ENCODE assay signal across 21 cellular contexts in the genomic region with DNA sequence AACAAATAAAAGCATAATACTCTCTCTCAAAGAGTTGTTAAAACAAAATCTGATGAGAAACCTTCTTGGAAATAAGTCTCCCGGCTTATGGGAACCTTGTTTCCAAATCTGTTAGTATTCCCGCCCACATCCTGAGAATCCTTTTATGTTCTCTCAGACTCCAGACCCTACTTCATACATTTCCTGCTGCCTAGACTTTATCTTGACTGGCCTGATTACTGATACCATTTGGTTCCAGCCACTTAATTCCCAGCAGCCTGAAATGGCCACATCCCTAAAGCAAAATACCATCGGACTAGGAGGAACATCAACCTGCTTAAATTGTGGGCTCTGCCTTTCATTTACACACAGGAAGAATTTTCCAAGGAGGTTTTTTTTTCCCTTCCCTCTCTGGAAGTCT.
A peak's percentile ranks its signal among the peaks of the same experiment; 100 is the strongest.
DNase-seq lines count a peak whose midpoint lies in the region; ATAC-seq and TF ChIP-seq lines count a peak whose summit lies in the region.
"Had no signal": no experiment of that assay in that cellular context is flagged by ENCODE, and none has a peak within 500 bp of the region (broad histone marks: within the 10 kb centered on the region; RNA-seq: fewer than 3 reads in every experiment).

No MANE protein-coding gene starts in this region.

- H3K4me3 ChIP-seq in HUES6 (ENCODE audit: low read depth, low read length) (no peak overlapping the region), endodermal cell (ENCODE audit: low read length) (peak overlapping the region; percentile 70)
- H3K4me3 ChIP-seq: SJCRH30 had no signal

- H3K9me3 ChIP-seq in HUES6 (ENCODE audit: control insufficient read depth, insufficient read depth, low read depth, low read length) (no peaks in the 10 kb centered on the region), endodermal cell (ENCODE audit: control insufficient read depth, low read length) (no peaks in the 10 kb centered on the region)
- H3K9me3 ChIP-seq: SJCRH30 had no signal

- H3K9me3 Mint-ChIP-seq in endodermal cell (no peaks in the 10 kb centered on the region), nephron (no peaks in the 10 kb centered on the region), natural killer cell (no peaks in the 10 kb centered on the region)
- H3K9me3 Mint-ChIP-seq: CD8-positive, alpha-beta memory T cell had no signal

- intact Hi-C loops in natural killer cell (cut with micrococcal nuclease): no loop called here

- no peaks in the 10 kb centered on the region for H3K36me3 Mint-ChIP-seq in endodermal cell (ENCODE audit: low read depth)
- H3K36me3 Mint-ChIP-seq in nephron (ENCODE audit: low read depth): no peaks in the 10 kb centered on the region
- H3K36me3 Mint-ChIP-seq in natural killer cell: no peaks in the 10 kb centered on the region
- H3K36me3 Mint-ChIP-seq: CD8-positive, alpha-beta memory T cell had no signal

- no peak for ATAC-seq in HG03045 (IDR thresholded peaks at IDR 0.05; ENCODE audit: unreplicated experiment)
- no peak for ATAC-seq in natural killer cell

- H3K36me3 ChIP-seq in HUES6 (ENCODE audit: control insufficient read depth, insufficient read depth, low read length) (no peaks in the 10 kb centered on the region), endodermal cell (ENCODE audit: control insufficient read depth, insufficient read depth, low read length) (no peaks in the 10 kb centered on the region)
- H3K36me3 ChIP-seq: SJCRH30 had no signal

- WGBS in endodermal cell (ENCODE audit: insufficient coverage in 1 of 2, insufficient read length in 1 of 2), 2 experiments: 78 to 92% methylated on average over 3 of the region's 3 CpGs

- no peaks in the 10 kb centered on the region for H3K27me3 ChIP-seq in HUES6 (ENCODE audit: control insufficient read depth, insufficient read depth, low read length)
- peaks cover 27% of the 10 kb centered on the region for H3K27me3 ChIP-seq in endodermal cell (ENCODE audit: control insufficient read depth, insufficient read depth, low read length, poor library complexity, severe bottlenecking)

- H3K27me3 Mint-ChIP-seq in endodermal cell (ENCODE audit: insufficient read depth): peaks cover 34% of the 10 kb centered on the region
- H3K27me3 Mint-ChIP-seq in nephron (ENCODE audit: low read depth): no peaks in the 10 kb centered on the region
- peaks cover 18 to 37% of the 10 kb centered on the region in 2 donors for H3K27me3 Mint-ChIP-seq in natural killer cell (ENCODE audit: low read depth in 2 of 2)

- no peak for TF ChIP-seq CTCF in C4-2B (conservative IDR thresholded peaks at IDR 0.05)
- no peak for TF ChIP-seq CTCF in endodermal cell (conservative IDR thresholded peaks at IDR 0.05)
- no peak for TF ChIP-seq CTCF in nephron (IDR thresholded peaks at IDR 0.05; ENCODE audit: unreplicated experiment in 3 of 3)
- no peak for TF ChIP-seq CTCF in natural killer cell (IDR thresholded peaks at IDR 0.05)

- no peak for DNase-seq in endodermal cell
- DNase-seq in activated CD8-positive, alpha-beta memory T cell treated with anti-CD3 and anti-CD28 coated beads, Interleukin-2, amount 50 U/mL, for 4 hours: no peak
- no peak for DNase-seq in natural killer cell
- DNase-seq: CD8-positive, alpha-beta memory T cell; DMS 273 treated with DMSO at 0.1 percent for 48 hours; DMS79 treated with DMSO at 0.1 percent for 48 hours; GF-D8; NCI-H1092; NCI-H1417 treated with DMSO at 0.1 percent for 48 hours; NCI-H1694 treated with DMSO at 0.1 percent for 48 hours; NCI-H2081; NCI-H2227 treated with DMSO at 0.1 percent for 48 hours; NCI-H510A; NCI-H69; SJCRH30 had no signal

- H3K27ac ChIP-seq in C4-2B: peak overlapping the region; percentile 82
- peak overlapping the region; percentile 4; the same call in 1 of the 2 replicates for H3K27ac ChIP-seq in HUES6 (ENCODE audit: low read depth, low read length)
- no peak overlapping the region for H3K27ac ChIP-seq in endodermal cell (ENCODE audit: low read depth, low read length)
- H3K27ac ChIP-seq: HL-60, SJCRH30 had no signal

- H3K4me3 Mint-ChIP-seq in endodermal cell (no peak overlapping the region), nephron (peak overlapping the region in 1 of 3 experiments; percentile 17), natural killer cell (no peak overlapping the region)
- H3K4me3 Mint-ChIP-seq: B cell; CD8-positive, alpha-beta memory T cell had no signal

- H3K4me1 Mint-ChIP-seq in endodermal cell (peaks cover 57% of the 10 kb centered on the region), nephron (peaks cover 57% of the 10 kb centered on the region), natural killer cell (no peaks in the 10 kb centered on the region)
- H3K4me1 Mint-ChIP-seq: B cell; CD8-positive, alpha-beta memory T cell had no signal

- H3K27ac Mint-ChIP-seq in endodermal cell (no peak overlapping the region), nephron (peak overlapping the region; percentile 62 to 96 (median 70)), natural killer cell (no peak overlapping the region)
- H3K27ac Mint-ChIP-seq: B cell; CD8-positive, alpha-beta memory T cell had no signal

- H3K4me1 ChIP-seq in HUES6 (ENCODE audit: control insufficient read depth, insufficient read depth, low read length): peaks cover 7% of the 10 kb centered on the region; the same call in 1 of the 2 replicates
- H3K4me1 ChIP-seq in endodermal cell (ENCODE audit: control insufficient read depth, insufficient read depth, low read length): peaks cover 29% of the 10 kb centered on the region
- H3K4me1 ChIP-seq: SJCRH30 had no signal

- H3K9ac ChIP-seq in HUES6 (ENCODE audit: low read length) (no peak overlapping the region), endodermal cell (ENCODE audit: extremely low read depth, low read length, poor library complexity, severe bottlenecking) (no peak overlapping the region)

Comparison
In these comparisons a context has a peak if more than half of its experiments do, and no peak if none do; other contexts are left out.
1. H3K27ac Mint-ChIP-seq: peak in nephron (3 of 3); none in endodermal cell (single experiment) and natural killer cell (0 of 2).